8 cellular contexts compared by ENCODE assay signal in genomic region chr1:12615166-12615915, GRCh38. TPM values are rescaled to one million over a fixed set of nuclear protein-coding genes. Genes with fewer than 3 reads are reported as not detected.
DNase-seq lines count a peak whose midpoint lies in the region; ATAC-seq and TF ChIP-seq lines count a peak whose summit lies in the region.

No MANE protein-coding gene starts in this region.

- peaks cover 75% of the 10 kb centered on the region for H3K4me1 Mint-ChIP-seq in activated naive CD4-positive, alpha-beta T cell treated with anti-CD3 and anti-CD28 coated beads, Interleukin-2, amount 50 U/mL, for 24 hours

- H3K27ac ChIP-seq in lung (ENCODE audit: low read depth in 1 of 2, low read length in 1 of 2) (peak overlapping the region; percentile 90 to 98), upper lobe of left lung (peak overlapping the region; percentile 86 to 99 (median 92))

- in situ Hi-C loops in astrocyte of the spinal cord (cut with HindIII; ENCODE audit: low sequenced_read_pairs) (no loop called here), ACHN (cut with HindIII; ENCODE audit: low pct_ligation_motif_present, low pct_unique_long_range_greater_than_20kb, low sequenced_read_pairs) (no loop called here)

- H3K9me3 Mint-ChIP-seq in activated naive CD4-positive, alpha-beta T cell treated with anti-CD3 and anti-CD28 coated beads, Interleukin-2, amount 50 U/mL, for 24 hours = no peaks in the 10 kb centered on the region

- H3K27me3 Mint-ChIP-seq in activated naive CD4-positive, alpha-beta T cell treated with anti-CD3 and anti-CD28 coated beads, Interleukin-2, amount 50 U/mL, for 24 hours = no peaks in the 10 kb centered on the region

- no peak for ATAC-seq in lung (ENCODE audit: insufficient read depth, low FRiP score)
- ATAC-seq in upper lobe of left lung (ENCODE audit: low FRiP score in 2 of 2) = no peak

- 18 to 29% methylated on average over 13 of the region's 13 CpGs for WGBS in lung, 2 donors
- WGBS in upper lobe of left lung, 2 donors = 22 to 25% methylated on average over 13 of the region's 13 CpGs

- H3K4me3 ChIP-seq in astrocyte of the spinal cord (ENCODE audit: low read depth, low read length) (peak overlapping the region; percentile 82), lung (peak overlapping the region; percentile 34), upper lobe of left lung (peak overlapping the region; percentile 30 to 79 (median 74))

- no peak for TF ChIP-seq EP300 in upper lobe of left lung (IDR thresholded peaks at IDR 0.05)

- H3K9me3 ChIP-seq in lung (ENCODE audit: control insufficient read depth in 2 of 2, insufficient read depth in 1 of 2, low read length in 1 of 2) (no peaks in the 10 kb centered on the region), upper lobe of left lung (no peaks in the 10 kb centered on the region)

- peaks cover 6 to 12% of the 10 kb centered on the region in 2 donors for H3K36me3 ChIP-seq in lung (ENCODE audit: control insufficient read depth in 2 of 2, insufficient read depth in 2 of 2, low read length in 2 of 2)
- H3K36me3 ChIP-seq in upper lobe of left lung = peaks cover 0 to 17% (median 9%) of the 10 kb centered on the region in 4 donors

- H3K36me3 Mint-ChIP-seq in activated naive CD4-positive, alpha-beta T cell treated with anti-CD3 and anti-CD28 coated beads, Interleukin-2, amount 50 U/mL, for 24 hours = peaks cover 18% of the 10 kb centered on the region

- no peak for TF ChIP-seq POLR2A in upper lobe of left lung (IDR thresholded peaks at IDR 0.05)

- H3K4me3 Mint-ChIP-seq in activated naive CD4-positive, alpha-beta T cell treated with anti-CD3 and anti-CD28 coated beads, Interleukin-2, amount 50 U/mL, for 24 hours = peak overlapping the region; percentile 98

- H3K27me3 ChIP-seq in lung (ENCODE audit: control insufficient read depth, insufficient read depth) (no peaks in the 10 kb centered on the region), upper lobe of left lung (no peaks in the 10 kb centered on the region)

- peak overlapping the region; percentile 17 for H3K27ac Mint-ChIP-seq in activated naive CD4-positive, alpha-beta T cell treated with anti-CD3 and anti-CD28 coated beads, Interleukin-2, amount 50 U/mL, for 24 hours

- DNase-seq in activated naive CD4-positive, alpha-beta T cell treated with Interleukin-2 at 50 U/mL for 16 hours = no peak
- DNase-seq in astrocyte of the spinal cord (ENCODE audit: low read depth, low spot score) (no peak), lung (ENCODE audit: low spot score) (no peak), upper lobe of left lung (no peak), SHP77 treated with DMSO at 0.1 percent for 48 hours (lab: John Stamatoyannopoulos, UW) (no peak), ACHN (no peak)
- DNase-seq in stimulated activated CD4-positive, alpha-beta T cell treated with anti-CD3 and anti-CD28 coated beads, Interleukin-1b, Interleukin-23, amount 100 ng/mL, for 48 hours = no peak

- TF ChIP-seq CTCF in astrocyte of the spinal cord (IDR thresholded peaks at IDR 0.05; ENCODE audit: low read depth, low read length) (no peak), lung (IDR thresholded peaks at IDR 0.05; ENCODE audit: control extremely low read depth, extremely low read depth) (no peak), upper lobe of left lung (IDR thresholded peaks at IDR 0.05) (no peak)

- H3K4me1 ChIP-seq in lung (ENCODE audit: control insufficient read depth in 2 of 2, insufficient read depth in 2 of 2, low read length in 2 of 2) (peaks cover 5 to 7% of the 10 kb centered on the region in 2 donors), upper lobe of left lung (peaks cover 37 to 61% (median 48%) of the 10 kb centered on the region in 4 donors)

RNA-seq across cellular contexts. Expression of gene DHRS3, which starts 2.7 kb away (rescaled TPM):
- total RNA-seq in lung (100 to 1,000 TPM in 1 of 2 donors, 10 to 100 TPM in 1; 79.7 to 109 TPM), upper lobe of left lung (100 to 1,000 TPM in 4 of 6 donors, 10 to 100 TPM in 2; 84.9 to 154 (median 119) TPM)
- polyA plus RNA-seq in lung = 10 to 100 TPM; 56.7 to 79.8 TPM

RNA-seq across cellular contexts. Expression of gene AADACL4, which starts 28.5 kb away (rescaled TPM):
- total RNA-seq in lung (not detected), upper lobe of left lung (not detected)
- not detected for polyA plus RNA-seq in lung
